12 cellular contexts compared by ENCODE assay signal in genomic region chr13:59679239-59679638, GRCh38.
"Had no signal": no experiment of that assay in that cellular context is flagged by ENCODE, and none has a peak within 500 bp of the region (broad histone marks: within the 10 kb centered on the region; RNA-seq: fewer than 3 reads in every experiment).

No MANE protein-coding gene starts in this region.

- ATAC-seq: activated naive CD4-positive, alpha-beta T cell treated with anti-CD3 and anti-CD28 coated beads, Interleukin-2, amount 50 U/mL, for 72 hours; heart left ventricle had no signal

- H3K27ac Mint-ChIP-seq: activated naive CD4-positive, alpha-beta T cell treated with anti-CD3 and anti-CD28 coated beads, Interleukin-2, amount 50 U/mL, for 72 hours; T-helper 1 cell treated with Interleukin-12 subunit alpha and Interleukin-12 subunit beta and Interleukin-4 antibody, amounts not matched to agents 30 μg/mL and 1 μg/mL, for 36 hours had no signal

- H3K9me3 ChIP-seq: heart left ventricle, left ventricle myocardium inferior, stomach, thoracic aorta had no signal

- H3K36me3 ChIP-seq: heart left ventricle, left ventricle myocardium inferior, stomach, thoracic aorta had no signal

- H3K4me3 Mint-ChIP-seq: T-helper 1 cell treated with Interleukin-12 subunit alpha and Interleukin-12 subunit beta and Interleukin-4 antibody, amounts not matched to agents 30 μg/mL and 1 μg/mL, for 36 hours had no signal

- H3K4me3 ChIP-seq: dorsolateral prefrontal cortex, heart left ventricle, left ventricle myocardium inferior, skin epidermis, stomach, thoracic aorta had no signal

- H3K9me3 Mint-ChIP-seq: activated naive CD4-positive, alpha-beta T cell treated with anti-CD3 and anti-CD28 coated beads, Interleukin-2, amount 50 U/mL, for 72 hours; T-helper 1 cell treated with Interleukin-12 subunit alpha and Interleukin-12 subunit beta and Interleukin-4 antibody, amounts not matched to agents 30 μg/mL and 1 μg/mL, for 36 hours had no signal

- DNase-seq: activated CD4-positive, CD25-positive, alpha-beta regulatory T cell; amniotic stem cell; dorsolateral prefrontal cortex; foreskin melanocyte; heart left ventricle; left ventricle myocardium inferior; stimulated activated CD4-positive, alpha-beta T cell treated with anti-CD3 and anti-CD28 coated beads, Interleukin-4, amount 100 ng/mL, for 4 hours; stomach had no signal

- H3K27me3 ChIP-seq: dorsolateral prefrontal cortex, heart left ventricle, stomach had no signal

- H3K27ac ChIP-seq: dorsolateral prefrontal cortex, left ventricle myocardium inferior, skin epidermis, stomach, thoracic aorta had no signal

- H3K36me3 Mint-ChIP-seq: activated naive CD4-positive, alpha-beta T cell treated with anti-CD3 and anti-CD28 coated beads, Interleukin-2, amount 50 U/mL, for 72 hours had no signal
